Comparison of ENCODE assay signal across 20 cellular contexts in genomic region chr20:62236674-62236996, GRCh38. TPM values are rescaled to one million over a fixed set of nuclear protein-coding genes. Genes with fewer than 3 reads are reported as not detected.
DNase-seq lines count a peak whose midpoint lies in the region; ATAC-seq and TF ChIP-seq lines count a peak whose summit lies in the region.
"Had no signal": no experiment of that assay in that cellular context is flagged by ENCODE, and none has a peak within 500 bp of the region (broad histone marks: within the 10 kb centered on the region; RNA-seq: fewer than 3 reads in every experiment).

No MANE protein-coding gene starts in this region.

- DNase-seq in heart right ventricle, result peak in 1 of 2 donors; percentile 10
- DNase-seq in cardiac septum (ENCODE audit: low spot score), result no peak
- DNase-seq in NCI-H748 treated with DMSO at 0.1 percent for 48 hours (lab: John Stamatoyannopoulos, UW), result peak; percentile 13
- peak; percentile 12 to 43 for DNase-seq in hippocampal formation (lab: John Stamatoyannopoulos, UW)
- no peak for DNase-seq in inferior parietal cortex (ENCODE audit: extremely low spot score)
- no peak for DNase-seq in stimulated activated naive CD8-positive, alpha-beta T cell treated with anti-CD3 and anti-CD28 coated beads, Interleukin-15, Interleukin-2, amounts not matched to agents 100 U/mL and 50 U/mL, for 24 hours
- no peak for DNase-seq in A172 (ENCODE audit: low spot score)
- DNase-seq: activated CD8-positive, alpha-beta T cell treated with anti-CD3 and anti-CD28 coated beads, Interleukin-2, amount 10 ng/mL, durations not matched to agents 7 days and 5 days; glutamatergic neuron; left colon; NCI-H345 had no signal

- H3K36me3 ChIP-seq in heart right ventricle, result peaks cover 0 to 12% (median 0%) of the 10 kb centered on the region in 9 donors

- H3K9me3 ChIP-seq in heart right ventricle, result peaks cover 0 to 4% (median 0%) of the 10 kb centered on the region in 11 donors
- H3K9me3 ChIP-seq: Caco-2 had no signal

- H3K4me1 ChIP-seq in heart right ventricle, result peaks cover 4 to 71% (median 35%) of the 10 kb centered on the region in 9 donors

- no peak for TF ChIP-seq CTCF in heart right ventricle (IDR thresholded peaks at IDR 0.05)

- intact Hi-C loops in heart right ventricle (cut with DNase I), result loop anchor here in 1 of 10 donors (5.0 kb wide), 1 partner anchor 54 kb away; the partner anchor contains the start of gene MTG2
- intact Hi-C loops in cardiac septum (cut with DNase I), result loop anchor here (5.0 kb wide), 1 partner anchor 114 kb away; the partner anchor contains the start of gene LSM14B

- 42 to 51% methylated on average over 13 of the region's 13 CpGs for WGBS in heart right ventricle, 2 donors

- H3K27me3 ChIP-seq in heart right ventricle, result peaks cover 0 to 2% (median 0%) of the 10 kb centered on the region in 7 donors

- no peak overlapping the region for H3K4me3 ChIP-seq in heart right ventricle

- peak overlapping the region in 7 of 10 donors; percentile 39 to 89 (median 59) for H3K27ac ChIP-seq in heart right ventricle

- no peak for ATAC-seq in heart right ventricle
- no peak for ATAC-seq in activated CD4-positive, CD25-positive, alpha-beta regulatory T cell treated with anti-CD3 and anti-CD28 coated beads, Interleukin-2, amount 50 U/mL, for 24 hours
- no peak for ATAC-seq in stimulated activated naive CD8-positive, alpha-beta T cell treated with anti-CD3 and anti-CD28 coated beads, Interleukin-15, Interleukin-2, amounts not matched to agents 100 U/mL and 50 U/mL, for 24 hours
- ATAC-seq: activated CD8-positive, alpha-beta T cell treated with anti-CD3 and anti-CD28 coated beads, Interleukin-2, amount 10 ng/mL, durations not matched to agents 7 days and 5 days; activated T-helper 17 cell treated with anti-CD3 and anti-CD28 coated beads, Interleukin-2, amount 50 U/mL, for 72 hours; esophagus mucosa; left colon; SK-N-SH treated with all-trans-retinoic acid at 6 μM for 48 hours had no signal

RNA-seq across cellular contexts. Expression of gene OSBPL2, which starts 1.7 kb away (rescaled TPM):
- 10 to 100 TPM; 35.4 to 55.7 (median 41.7) TPM for total RNA-seq in heart right ventricle
- 10 to 100 TPM; 12.6 to 30.3 TPM for polyA plus RNA-seq in heart right ventricle
- 55.1 TPM for total RNA-seq in cardiac septum
- 20.1 TPM in 2 replicates for total RNA-seq in A172 (2014; rRNA removed; shearing (Covaris generic))

RNA-seq across cellular contexts. Expression of gene HRH3, which starts 16.6 kb away (rescaled TPM):
- not detected for total RNA-seq in heart right ventricle
- polyA plus RNA-seq in heart right ventricle, result not detected
- total RNA-seq in cardiac septum, result not detected
- total RNA-seq in A172 (2014; rRNA removed; shearing (Covaris generic)), result not detected in 2 replicates
- total RNA-seq: activated CD8-positive, alpha-beta T cell treated with anti-CD3 and anti-CD28 coated beads, Interleukin-2, amount 10 ng/mL, durations not matched to agents 7 days and 5 days; activated T-helper 17 cell treated with anti-CD3 and anti-CD28 coated beads, Interleukin-2, amount 50 U/mL, for 72 hours; Caco-2; esophagus mucosa; HT1080; left colon; MCF 10A; OCI-LY7; pulmonary artery endothelial cell had no signal

RNA-seq across cellular contexts. Expression of gene MTG2, which starts 53.8 kb away (rescaled TPM):
- 10 to 100 TPM; 21.5 to 30.4 (median 28.2) TPM for total RNA-seq in heart right ventricle
- polyA plus RNA-seq in heart right ventricle, result 10 to 100 TPM; 25.4 to 55.5 TPM
- total RNA-seq in cardiac septum, result 26.6 TPM
- total RNA-seq in A172 (2014; rRNA removed; shearing (Covaris generic)), result 14.9 and 16.1 TPM in 2 replicates

Comparison
In these comparisons a context has a peak if more than half of its experiments do, and no peak if none do; other contexts are left out.
1. DNase-seq: peak in NCI-H748 treated with DMSO at 0.1 percent for 48 hours (single experiment) and hippocampal formation (2 of 2); none in cardiac septum (single experiment), inferior parietal cortex (single experiment), stimulated activated naive CD8-positive, alpha-beta T cell treated with anti-CD3 and anti-CD28 coated beads, Interleukin-15, Interleukin-2, amounts not matched to agents 100 U/mL and 50 U/mL, for 24 hours (single experiment) and A172 (single experiment).